21 cellular contexts compared by ENCODE assay signal in the genomic region with DNA sequence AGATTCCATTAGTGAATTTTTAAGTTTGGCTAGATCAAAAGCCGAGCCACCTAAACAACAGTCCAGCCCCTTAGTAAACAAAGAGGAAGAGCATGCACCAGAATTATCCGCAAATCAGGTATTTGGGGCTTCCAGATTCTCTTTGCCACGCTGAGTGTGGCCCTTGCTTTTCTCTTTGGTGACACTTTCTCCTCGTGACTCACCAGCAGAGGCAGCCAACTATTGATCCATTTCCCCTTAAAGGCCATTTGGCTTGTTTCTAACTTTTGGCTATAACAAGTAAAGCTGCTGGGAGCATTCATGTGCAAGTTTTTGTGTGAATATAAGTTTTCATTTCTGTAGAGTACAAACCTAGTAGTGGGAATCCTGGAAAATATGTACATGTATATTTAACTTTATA. TPM values are rescaled to one million over a fixed set of nuclear protein-coding genes. Genes with fewer than 3 reads are reported as not detected.
DNase-seq lines count a peak whose midpoint lies in the region; ATAC-seq, FAIRE-seq and TF ChIP-seq lines count a peak whose summit lies in the region.
"Had no signal": no experiment of that assay in that cellular context is flagged by ENCODE, and none has a peak within 500 bp of the region (broad histone marks: within the 10 kb centered on the region; RNA-seq: fewer than 3 reads in every experiment).

No MANE protein-coding gene starts in this region.

- no peaks in the 10 kb centered on the region for H3K4me1 Mint-ChIP-seq in immature natural killer cell
- H3K4me1 Mint-ChIP-seq: CD14-positive monocyte; CD4-positive, alpha-beta memory T cell had no signal

- H3K27me3 ChIP-seq in liver (ENCODE audit: control insufficient read depth in 4 of 4, insufficient read depth in 4 of 4, low read length in 3 of 4): no peaks in the 10 kb centered on the region
- H3K27me3 ChIP-seq in HepG2 (ENCODE audit: control insufficient read depth in 1 of 2, insufficient read depth in 2 of 2, low read length in 2 of 2): no peaks in the 10 kb centered on the region
- no peaks in the 10 kb centered on the region for H3K27me3 ChIP-seq in Panc1 (ENCODE audit: control insufficient read depth, insufficient read depth, low read length)
- no peaks in the 10 kb centered on the region for H3K27me3 ChIP-seq in pancreas
- H3K27me3 ChIP-seq: BLaER1 had no signal

- in situ Hi-C loops in HepG2 (cut with HindIII; ENCODE audit: extremely low pct_ligation_motif_present, low pct_unique_long_range_greater_than_20kb): no loop called here
- in situ Hi-C loops in Panc1 (cut with HindIII; ENCODE audit: low pct_unique_long_range_greater_than_20kb, low sequenced_read_pairs): no loop called here

- no peak overlapping the region for H2AFZ ChIP-seq in HepG2 (ENCODE audit: low read length)

- 39% methylated on average over 4 of the region's 4 CpGs for WGBS in liver
- WGBS in HepG2 (ENCODE audit: low lambda C conversion rate): 91% methylated on average over 4 of the region's 4 CpGs
- WGBS in pancreas, 2 donors: 38 to 39% methylated on average over 4 of the region's 4 CpGs

- no peaks in the 10 kb centered on the region for H3K27me3 Mint-ChIP-seq in immature natural killer cell (ENCODE audit: low read depth in 3 of 3)
- H3K27me3 Mint-ChIP-seq: CD4-positive, alpha-beta memory T cell had no signal

- POLR2A ChIA-PET in HepG2 (lab: Yijun Ruan, JAX): no interaction called here
- POLR2A ChIA-PET in Panc1 (lab: Charles Lee): no interaction called here

- no peak overlapping the region for H3K4me2 ChIP-seq in HepG2 (ENCODE audit: low read depth, low read length)
- H3K4me2 ChIP-seq: BLaER1 had no signal

- no peak overlapping the region for H3K4me3 Mint-ChIP-seq in immature natural killer cell
- H3K4me3 Mint-ChIP-seq: CD14-positive monocyte had no signal

- peaks cover 11 to 46% (median 34%) of the 10 kb centered on the region in 4 donors for H3K36me3 ChIP-seq in liver (ENCODE audit: control insufficient read depth in 4 of 4, insufficient read depth in 3 of 4, low read depth in 1 of 4, low read length in 3 of 4)
- peaks cover 21 to 59% of the 10 kb centered on the region in 2 experiments for H3K36me3 ChIP-seq in HepG2 (replicated peaks in 1 of 2; ENCODE audit: control insufficient read depth in 1 of 2, insufficient read depth in 2 of 2, low read length in 2 of 2)
- H3K36me3 ChIP-seq in Panc1 (ENCODE audit: control insufficient read depth, insufficient read depth, low read length): peaks cover 29% of the 10 kb centered on the region
- peaks cover 0 to 39% (median 9%) of the 10 kb centered on the region in 3 donors for H3K36me3 ChIP-seq in pancreas

- peak; percentile 46 to 49 for TF ChIP-seq RAD21 in liver (IDR thresholded peaks at IDR 0.05)
- TF ChIP-seq RAD21 in HepG2 (CRISPR knock-in tag; IDR thresholded peaks at IDR 0.05): no peak

- ATAC-seq in HepG2 (no peak), Panc1 (no peak), left lobe of liver (peak; percentile 83), pancreas (peak; percentile 43 to 76 (median 68)), HG03175 (IDR thresholded peaks at IDR 0.05; ENCODE audit: unreplicated experiment) (no peak)
- ATAC-seq: K562 had no signal

- H3K4me1 ChIP-seq in liver (ENCODE audit: control insufficient read depth in 4 of 4, insufficient read depth in 4 of 4, low read length in 3 of 4): peaks cover 0 to 24% (median 8%) of the 10 kb centered on the region in 4 donors
- no peaks in the 10 kb centered on the region for H3K4me1 ChIP-seq in HepG2 (ENCODE audit: insufficient read depth, low read length)
- peaks cover 17% of the 10 kb centered on the region for H3K4me1 ChIP-seq in Panc1 (ENCODE audit: control insufficient read depth, insufficient read depth, low read length)
- H3K4me1 ChIP-seq in pancreas: peaks cover 0 to 3% (median 0%) of the 10 kb centered on the region in 3 donors
- H3K4me1 ChIP-seq: BLaER1, HAP-1 had no signal

- FAIRE-seq in HepG2 (lab: Jason Lieb, UNC) (no peak), pancreas (lab: Jason Lieb, UNC) (no peak)
- FAIRE-seq: H1, K562 had no signal

- H3K36me3 Mint-ChIP-seq in immature natural killer cell: peaks cover 46 to 73% (median 46%) of the 10 kb centered on the region in 3 donors

- peak overlapping the region; percentile 10 to 11 for H3K27ac ChIP-seq in liver (ENCODE audit: low read depth in 1 of 2, low read length in 2 of 2)
- no peak overlapping the region for H3K27ac ChIP-seq in HepG2 (ENCODE audit: extremely low read length, insufficient read depth, low read length)
- H3K27ac ChIP-seq in Panc1 (ENCODE audit: low read length): peak overlapping the region; percentile 67
- no peak overlapping the region for H3K27ac ChIP-seq in pancreas
- H3K27ac ChIP-seq: BLaER1 had no signal

- no peaks in the 10 kb centered on the region for H3K9me3 ChIP-seq in liver (ENCODE audit: control insufficient read depth in 4 of 4, low read length in 3 of 4)
- H3K9me3 ChIP-seq in HepG2 (ENCODE audit: low read length): no peaks in the 10 kb centered on the region
- H3K9me3 ChIP-seq in Panc1 (ENCODE audit: control insufficient read depth, insufficient read depth, low read depth, low read length): no peaks in the 10 kb centered on the region
- H3K9me3 ChIP-seq in pancreas: no peaks in the 10 kb centered on the region
- H3K9me3 ChIP-seq: BLaER1, HAP-1 had no signal

- BruUV-seq in HepG2 (replicated peaks; lab: Mats Ljungman, UMichigan) (no TSS peak), Panc1 (replicated peaks; lab: Mats Ljungman, UMichigan) (no TSS peak)

- no peaks in the 10 kb centered on the region for H3K9me3 Mint-ChIP-seq in immature natural killer cell

- no peak overlapping the region for H3K27ac Mint-ChIP-seq in immature natural killer cell

- no peaks in the 10 kb centered on the region for H3K79me2 ChIP-seq in HepG2 (ENCODE audit: insufficient read depth, low read length)

- TF ChIP-seq CTCF in liver (IDR thresholded peaks at IDR 0.05; ENCODE audit: low read depth, low read length, missing input control) (no peak), HepG2 (CRISPR knock-in tag; IDR thresholded peaks at IDR 0.05) (no peak), Panc1 (IDR thresholded peaks at IDR 0.05) (no peak), pancreas (IDR thresholded peaks at IDR 0.05) (no peak)

- H3K9ac ChIP-seq in liver (ENCODE audit: low read depth in 1 of 2, low read length in 2 of 2) (no peak overlapping the region), HepG2 (ENCODE audit: insufficient read depth, low read depth, low read length) (no peak overlapping the region)
- H3K9ac ChIP-seq: BLaER1 had no signal

- DNase-seq in HepG2 (ENCODE audit: low spot score) (no peak), Panc1 (ENCODE audit: low read depth, low spot score) (no peak), left lobe of liver (ENCODE audit: low spot score) (peak; percentile 56), pancreas (peak in 2 of 6 donors; percentile 23 to 31), immature natural killer cell (no peak), cortex of kidney (lab: John Stamatoyannopoulos, UW) (no peak)
- DNase-seq: 8988T; CD4-positive, alpha-beta memory T cell; DMS79 treated with DMSO at 0.1 percent for 48 hours; GF-D8; IMR-90 had no signal

- intact Hi-C loops in HepG2 (cut with micrococcal nuclease; ENCODE audit: unreplicated experiment) (no loop called here), Panc1 (cut with micrococcal nuclease; ENCODE audit: unreplicated experiment) (loop anchor here (10.0 kb wide), 1 partner anchor 60 kb away; no protein-coding TSS in a partner anchor), pancreas (cut with DNase I) (no loop called here)

- CTCF ChIA-PET in HepG2 (lab: Yijun Ruan, JAX; ENCODE audit: low intra/inter-chr PET ratio, low total read pairs) (interaction anchor here (1.1 kb wide), 1 partner anchor 137 kb away, joined by 3 read pairs; no protein-coding TSS in a partner anchor), Panc1 (lab: Charles Lee) (no interaction called here)

- no peak for TF ChIP-seq POLR2A in HepG2 (IDR thresholded peaks at IDR 0.05; ENCODE audit: insufficient read depth in 1 of 2, low read depth in 2 of 2, low read length in 2 of 2)

- no peak overlapping the region for H3K4me3 ChIP-seq in liver (ENCODE audit: low read depth in 1 of 3, low read length in 3 of 3)
- no peak overlapping the region for H3K4me3 ChIP-seq in HepG2 (replicated peaks in 1 of 3; ENCODE audit: insufficient read depth in 1 of 3, low read depth in 2 of 3, low read length in 3 of 3)
- no peak overlapping the region for H3K4me3 ChIP-seq in Panc1 (ENCODE audit: low read depth in 2 of 2, low read length in 2 of 2)
- H3K4me3 ChIP-seq in pancreas: no peak overlapping the region
- H3K4me3 ChIP-seq: BLaER1, HAP-1, K562 had no signal

- no peaks in the 10 kb centered on the region for H4K20me1 ChIP-seq in HepG2 (ENCODE audit: insufficient read depth, low read length)
- H4K20me1 ChIP-seq: BLaER1 had no signal

- TF ChIP-seq EP300 in HepG2 (IDR thresholded peaks at IDR 0.05; ENCODE audit: low read depth in 2 of 2, low read length in 2 of 2) (no peak), HepG2 (CRISPR knock-in tag; IDR thresholded peaks at IDR 0.05; ENCODE audit: borderline replicate concordance) (no peak)

RNA-seq across cellular contexts. Expression of a gene that starts 17.6 kb away (rescaled TPM):
- total RNA-seq in liver (under 1 TPM in 1 of 2 donors, not detected in 1; 0.08 TPM), HepG2 (2016; rRNA removed; fragmentation: Illumina TruSeq; extraction: Trizol) (not detected in 2 replicates), Panc1 (2021; ENCODE audit: unreplicated experiment) (0.31 TPM), left lobe of liver (not detected), pancreas (not detected)
- polyA plus RNA-seq in liver (under 1 TPM in 1 of 2 donors, not detected in 1; 0.08 TPM), HepG2 (2011; rRNA removed) (0.09 TPM in 1 of 2 replicates, not detected in the other), pancreas (not detected), immature natural killer cell (under 1 TPM in 2 of 3 donors, not detected in 1; 0.26 to 0.45 TPM)
- total RNA-seq in HepG2 (2016; cell fraction: cytosol; rRNA removed; fragmentation: Illumina TruSeq; extraction: Trizol; ENCODE audit: low read depth): not detected in 2 replicates
- total RNA-seq in HepG2 (2016; cell fraction: insoluble cytoplasmic fraction; rRNA removed; fragmentation: Illumina TruSeq; extraction: Trizol): 0.09 TPM in 1 of 2 replicates, not detected in the other
- not detected in 2 replicates for total RNA-seq in HepG2 (2016; cell fraction: membrane; rRNA removed; fragmentation: Illumina TruSeq; extraction: Trizol)
- not detected in 2 replicates for total RNA-seq in HepG2 (2016; cell fraction: nucleus; rRNA removed; fragmentation: Illumina TruSeq; extraction: Trizol)
- not detected in 2 replicates for polyA plus RNA-seq in HepG2 (2011; cell fraction: cytosol; rRNA removed)
- 0.07 TPM in 1 of 2 replicates, not detected in the other for polyA plus RNA-seq in HepG2 (2011; cell fraction: nucleus; rRNA removed)
- polyA plus RNA-seq in HepG2 (2012): 0.12 and 0.20 TPM in 2 replicates
- not detected in 2 replicates for polyA plus RNA-seq in HepG2 (2016; cell fraction: cytosol; fragmentation: Illumina TruSeq; extraction: Trizol; ENCODE audit: low read depth)
- polyA plus RNA-seq in HepG2 (2016; cell fraction: insoluble cytoplasmic fraction; fragmentation: Illumina TruSeq; extraction: Trizol; ENCODE audit: low read depth): not detected in 2 replicates
- not detected in 2 replicates for polyA plus RNA-seq in HepG2 (2016; cell fraction: membrane; fragmentation: Illumina TruSeq; extraction: Trizol; ENCODE audit: low read depth)
- polyA plus RNA-seq in HepG2 (2016; cell fraction: nucleus; fragmentation: Illumina TruSeq; extraction: Trizol; ENCODE audit: insufficient read depth, low read depth): not detected in 2 replicates
- 0.26 TPM in 1 of 2 replicates, not detected in the other for polyA minus RNA-seq in HepG2 (2011; rRNA and poly(A)+ RNA removed; ENCODE audit: low replicate concordance)
- not detected in 2 replicates for polyA minus RNA-seq in HepG2 (2011; cell fraction: cytosol; rRNA and poly(A)+ RNA removed)
- polyA minus RNA-seq in HepG2 (2011; cell fraction: nucleus; rRNA and poly(A)+ RNA removed): not detected in 2 replicates
- 0.24 TPM for polyA plus RNA-seq in Panc1 (2012; ENCODE audit: insufficient read length)
- total RNA-seq: A673, H1, HT1080, IMR-90, K562 had no signal
- polyA plus RNA-seq: AG04450, CD14-positive monocyte, H1, IMR-90 had no signal

RNA-seq across cellular contexts. Expression of a gene that starts 33.3 kb away (rescaled TPM):
- total RNA-seq in liver (1 to 10 TPM; 4.1 to 5.2 TPM), HepG2 (2016; rRNA removed; fragmentation: Illumina TruSeq; extraction: Trizol) (6.8 and 8.8 TPM in 2 replicates), Panc1 (2021; ENCODE audit: unreplicated experiment) (34.7 TPM), left lobe of liver (4.0 TPM), pancreas (1 to 10 TPM; 3.0 to 5.6 (median 3.6) TPM)
- polyA plus RNA-seq in liver (1 to 10 TPM; 2.5 to 3.1 TPM), HepG2 (2011; rRNA removed) (6.4 and 6.9 TPM in 2 replicates), pancreas (1 to 10 TPM; 4.3 to 6.1 TPM), immature natural killer cell (1 to 10 TPM; 2.6 to 5.5 (median 3.7) TPM)
- total RNA-seq in HepG2 (2016; cell fraction: cytosol; rRNA removed; fragmentation: Illumina TruSeq; extraction: Trizol; ENCODE audit: low read depth): 3.5 and 3.6 TPM in 2 replicates
- total RNA-seq in HepG2 (2016; cell fraction: insoluble cytoplasmic fraction; rRNA removed; fragmentation: Illumina TruSeq; extraction: Trizol): 6.7 and 8.0 TPM in 2 replicates
- 3.0 and 3.3 TPM in 2 replicates for total RNA-seq in HepG2 (2016; cell fraction: membrane; rRNA removed; fragmentation: Illumina TruSeq; extraction: Trizol)
- total RNA-seq in HepG2 (2016; cell fraction: nucleus; rRNA removed; fragmentation: Illumina TruSeq; extraction: Trizol): 8.0 and 9.4 TPM in 2 replicates
- 4.7 and 4.9 TPM in 2 replicates for polyA plus RNA-seq in HepG2 (2011; cell fraction: cytosol; rRNA removed)
- 6.1 and 8.1 TPM in 2 replicates for polyA plus RNA-seq in HepG2 (2011; cell fraction: nucleus; rRNA removed)
- polyA plus RNA-seq in HepG2 (2012): 5.3 and 5.8 TPM in 2 replicates
- polyA plus RNA-seq in HepG2 (2016; cell fraction: cytosol; fragmentation: Illumina TruSeq; extraction: Trizol; ENCODE audit: low read depth): 0.41 and 0.49 TPM in 2 replicates
- 9.9 and 11.1 TPM in 2 replicates for polyA plus RNA-seq in HepG2 (2016; cell fraction: insoluble cytoplasmic fraction; fragmentation: Illumina TruSeq; extraction: Trizol; ENCODE audit: low read depth)
- 1.2 and 1.4 TPM in 2 replicates for polyA plus RNA-seq in HepG2 (2016; cell fraction: membrane; fragmentation: Illumina TruSeq; extraction: Trizol; ENCODE audit: low read depth)
- 12.3 and 13.0 TPM in 2 replicates for polyA plus RNA-seq in HepG2 (2016; cell fraction: nucleus; fragmentation: Illumina TruSeq; extraction: Trizol; ENCODE audit: insufficient read depth, low read depth)
- 8.9 and 26.0 TPM in 2 replicates for polyA minus RNA-seq in HepG2 (2011; rRNA and poly(A)+ RNA removed; ENCODE audit: low replicate concordance)
- 4.7 and 6.5 TPM in 2 replicates for polyA minus RNA-seq in HepG2 (2011; cell fraction: cytosol; rRNA and poly(A)+ RNA removed)
- 10.9 and 12.7 TPM in 2 replicates for polyA minus RNA-seq in HepG2 (2011; cell fraction: nucleus; rRNA and poly(A)+ RNA removed)
- polyA plus RNA-seq in Panc1 (2012; ENCODE audit: insufficient read length): 30.0 TPM

RNA-seq across cellular contexts. Expression of a gene that starts 49.6 kb away (rescaled TPM):
- total RNA-seq in liver (10 to 100 TPM in 1 of 2 donors, 1 to 10 TPM in 1; 7.6 to 31.5 TPM), HepG2 (2016; rRNA removed; fragmentation: Illumina TruSeq; extraction: Trizol) (20.3 and 21.6 TPM in 2 replicates), Panc1 (2021; ENCODE audit: unreplicated experiment) (227 TPM), left lobe of liver (9.9 TPM), pancreas (10 to 100 TPM in 2 of 6 donors, 1 to 10 TPM in 4; 7.6 to 18.9 (median 8.2) TPM)
- polyA plus RNA-seq in liver (10 to 100 TPM in 1 of 2 donors, 1 to 10 TPM in 1; 9.2 to 10.5 TPM), HepG2 (2011; rRNA removed) (46.6 and 48.0 TPM in 2 replicates), pancreas (10 to 100 TPM in 1 of 2 donors, 1 to 10 TPM in 1; 7.5 to 11.4 TPM), immature natural killer cell (not detected)
- 2.9 and 3.0 TPM in 2 replicates for total RNA-seq in HepG2 (2016; cell fraction: cytosol; rRNA removed; fragmentation: Illumina TruSeq; extraction: Trizol; ENCODE audit: low read depth)
- total RNA-seq in HepG2 (2016; cell fraction: insoluble cytoplasmic fraction; rRNA removed; fragmentation: Illumina TruSeq; extraction: Trizol): 17.5 and 20.5 TPM in 2 replicates
- 6.8 and 7.0 TPM in 2 replicates for total RNA-seq in HepG2 (2016; cell fraction: membrane; rRNA removed; fragmentation: Illumina TruSeq; extraction: Trizol)
- total RNA-seq in HepG2 (2016; cell fraction: nucleus; rRNA removed; fragmentation: Illumina TruSeq; extraction: Trizol): 12.4 and 14.1 TPM in 2 replicates
- polyA plus RNA-seq in HepG2 (2011; cell fraction: cytosol; rRNA removed): 45.4 and 46.7 TPM in 2 replicates
- polyA plus RNA-seq in HepG2 (2011; cell fraction: nucleus; rRNA removed): 28.4 and 30.4 TPM in 2 replicates
- polyA plus RNA-seq in HepG2 (2012): 35.2 and 42.3 TPM in 2 replicates
- polyA plus RNA-seq in HepG2 (2016; cell fraction: cytosol; fragmentation: Illumina TruSeq; extraction: Trizol; ENCODE audit: low read depth): 0.79 and 0.82 TPM in 2 replicates
- polyA plus RNA-seq in HepG2 (2016; cell fraction: insoluble cytoplasmic fraction; fragmentation: Illumina TruSeq; extraction: Trizol; ENCODE audit: low read depth): 20.4 and 24.3 TPM in 2 replicates
- 2.7 and 3.3 TPM in 2 replicates for polyA plus RNA-seq in HepG2 (2016; cell fraction: membrane; fragmentation: Illumina TruSeq; extraction: Trizol; ENCODE audit: low read depth)
- 17.9 and 19.2 TPM in 2 replicates for polyA plus RNA-seq in HepG2 (2016; cell fraction: nucleus; fragmentation: Illumina TruSeq; extraction: Trizol; ENCODE audit: insufficient read depth, low read depth)
- polyA minus RNA-seq in HepG2 (2011; rRNA and poly(A)+ RNA removed; ENCODE audit: low replicate concordance): 40.5 and 85.7 TPM in 2 replicates
- polyA minus RNA-seq in HepG2 (2011; cell fraction: cytosol; rRNA and poly(A)+ RNA removed): 49.3 and 53.6 TPM in 2 replicates
- polyA minus RNA-seq in HepG2 (2011; cell fraction: nucleus; rRNA and poly(A)+ RNA removed): 29.4 and 36.8 TPM in 2 replicates
- 173 TPM for polyA plus RNA-seq in Panc1 (2012; ENCODE audit: insufficient read length)

Comparison
In these comparisons a context has a peak if more than half of its experiments do, and no peak if none do; other contexts are left out.
1. H3K27ac ChIP-seq: peak in liver (2 of 2) and Panc1 (single experiment); none in HepG2 (single experiment) and pancreas (0 of 4).
2. ATAC-seq: peak in left lobe of liver (single experiment) and pancreas (4 of 4); none in HepG2 (single experiment), Panc1 (single experiment) and HG03175 (single experiment).